ENCODE assay signal across 8 cellular contexts in genomic region chr3:130893240-130894129, GRCh38. TPM values are rescaled to one million over a fixed set of nuclear protein-coding genes. Genes with fewer than 3 reads are reported as not detected.
DNase-seq lines count a peak whose midpoint lies in the region; ATAC-seq and TF ChIP-seq lines count a peak whose summit lies in the region.

TSS of gene ATP2C1 (plus strand) at chr3:130894084. CDS start at chr3:130894770, 686 bp downstream.

- peaks cover 12% of the 10 kb centered on the region for H3K36me3 Mint-ChIP-seq in activated B cell treated with CpG ODN at 0.5 μM for 24 hours (ENCODE audit: low read depth)

- TF ChIP-seq POLR2A in GM18951 (IDR thresholded peaks at IDR 0.05; ENCODE audit: extremely low read depth, insufficient read depth, insufficient read length): peak; percentile 88
- TF ChIP-seq POLR2A in spleen (IDR thresholded peaks at IDR 0.05): peak; percentile 75 to 86 (median 80)

- CTCF ChIA-PET in activated B cell treated with CpG ODN at 0.5 μM for 24 hours (lab: Charles Lee): interaction anchor here (0.7 to 2.4 kb wide), 15 partner anchors 12 to 150 kb away, joined by 3 to 20 read pairs (median 4); partner anchors contain the start of gene PIK3R4

- H3K9me3 ChIP-seq in spleen: no peaks in the 10 kb centered on the region

- 0 to 1% (median 0%) methylated on average over 40 to 73 of the region's 73 CpGs for WGBS in spleen, 5 donors

- H3K4me1 Mint-ChIP-seq in activated B cell treated with CpG ODN at 0.5 μM for 24 hours: peaks cover 35% of the 10 kb centered on the region

- no peaks in the 10 kb centered on the region for H3K27me3 ChIP-seq in spleen (replicated peaks in 1 of 7)

- TF ChIP-seq CTCF in activated B cell treated with CpG ODN at 0.5 μM for 24 hours (IDR thresholded peaks at IDR 0.05): no peak
- peak in 9 of 11 experiments; percentile 2 to 64 (median 37) for TF ChIP-seq CTCF in spleen (IDR thresholded peaks at IDR 0.05 in 8 of 11, conservative IDR thresholded peaks at IDR 0.05 in 3 of 11)

- H3K36me3 ChIP-seq in spleen: no peaks in the 10 kb centered on the region

- POLR2A ChIA-PET in activated B cell treated with CpG ODN at 0.5 μM for 24 hours (lab: Charles Lee): interaction anchor here (0.6 to 2.7 kb wide), 18 partner anchors 9 to 1524 kb away, joined by 3 to 42 read pairs (median 5); partner anchors contain the start of genes ASTE1, DNAJC13, NEK11 and NUDT16

- peaks cover 1% of the 10 kb centered on the region for H3K27me3 Mint-ChIP-seq in activated B cell treated with CpG ODN at 0.5 μM for 24 hours

- no peaks in the 10 kb centered on the region for H3K9me3 Mint-ChIP-seq in activated B cell treated with CpG ODN at 0.5 μM for 24 hours

- ATAC-seq in HG03196 (IDR thresholded peaks at IDR 0.05; ENCODE audit: unreplicated experiment) (peak; percentile 91), activated B cell treated with CpG ODN at 0.5 μM for 24 hours (ENCODE audit: low read depth) (peak; percentile 93)

- in situ Hi-C loops in GM18951 (cut with MboI; ENCODE audit: low sequenced_read_pairs, unreplicated experiment): loop anchor here (5.0 kb wide), 1 partner anchor 131 kb away; no protein-coding TSS in a partner anchor

- H3K4me3 ChIP-seq in spleen: peak within 1 kb of the TSS; percentile 69 to 86 (median 76)

- DNase-seq in AG08396 (ENCODE audit: low spot score) (peak; percentile 96), NCI-H226 (peak; percentile 94), activated B cell treated with CpG ODN at 0.5 μM for 24 hours (peak; percentile 91), caudate nucleus (lab: John Stamatoyannopoulos, UW) (peak in 60 of 61 donors; percentile 42 to 95 (median 89)), inferior parietal cortex (ENCODE audit: extremely low spot score) (peak; percentile 98), spleen (peak; percentile 99)

- H3K4me3 Mint-ChIP-seq in activated B cell treated with CpG ODN at 0.5 μM for 24 hours: peak within 1 kb of the TSS; percentile 95

- intact Hi-C loops in activated B cell treated with CpG ODN at 0.5 μM for 24 hours (cut with micrococcal nuclease) (loop anchor here (1.0 to 5.0 kb wide), 11 partner anchors 32 to 1829 kb away; partner anchors contain the start of genes ASTE1, MRPL3, NEK11 and NPHP3), spleen (cut with DNase I; ENCODE audit: low total_unique reads) (loop anchor here (5.0 kb wide), 1 partner anchor 131 kb away; no protein-coding TSS in a partner anchor)

- H3K27ac ChIP-seq in caudate nucleus (ENCODE audit: low read depth, low read length): peak within 1 kb of the TSS; percentile 97
- peak within 1 kb of the TSS; percentile 97 to 99 (median 98) for H3K27ac ChIP-seq in spleen

- peak within 1 kb of the TSS; percentile 99 for H3K27ac Mint-ChIP-seq in activated B cell treated with CpG ODN at 0.5 μM for 24 hours

- H3K4me1 ChIP-seq in spleen: peaks cover 4 to 45% (median 36%) of the 10 kb centered on the region in 6 donors

RNA-seq across cellular contexts. Expression of gene ATP2C1, which starts in this region (rescaled TPM):
- total RNA-seq in activated B cell treated with CpG ODN at 0.5 μM for 24 hours (43.8 and 59.3 TPM in 2 replicates), spleen (10 to 100 TPM; 42.2 to 59.7 (median 51.7) TPM)
- polyA plus RNA-seq in spleen: 10 to 100 TPM; 11.9 to 16.3 (median 13.1) TPM

Comparison
In these comparisons a context has a peak if more than half of its experiments do, and no peak if none do; other contexts are left out.
1. Peak in every context shown above with its lines: DNase-seq, ATAC-seq, H3K4me3 ChIP-seq and H3K27ac ChIP-seq.